In the genomic region with DNA sequence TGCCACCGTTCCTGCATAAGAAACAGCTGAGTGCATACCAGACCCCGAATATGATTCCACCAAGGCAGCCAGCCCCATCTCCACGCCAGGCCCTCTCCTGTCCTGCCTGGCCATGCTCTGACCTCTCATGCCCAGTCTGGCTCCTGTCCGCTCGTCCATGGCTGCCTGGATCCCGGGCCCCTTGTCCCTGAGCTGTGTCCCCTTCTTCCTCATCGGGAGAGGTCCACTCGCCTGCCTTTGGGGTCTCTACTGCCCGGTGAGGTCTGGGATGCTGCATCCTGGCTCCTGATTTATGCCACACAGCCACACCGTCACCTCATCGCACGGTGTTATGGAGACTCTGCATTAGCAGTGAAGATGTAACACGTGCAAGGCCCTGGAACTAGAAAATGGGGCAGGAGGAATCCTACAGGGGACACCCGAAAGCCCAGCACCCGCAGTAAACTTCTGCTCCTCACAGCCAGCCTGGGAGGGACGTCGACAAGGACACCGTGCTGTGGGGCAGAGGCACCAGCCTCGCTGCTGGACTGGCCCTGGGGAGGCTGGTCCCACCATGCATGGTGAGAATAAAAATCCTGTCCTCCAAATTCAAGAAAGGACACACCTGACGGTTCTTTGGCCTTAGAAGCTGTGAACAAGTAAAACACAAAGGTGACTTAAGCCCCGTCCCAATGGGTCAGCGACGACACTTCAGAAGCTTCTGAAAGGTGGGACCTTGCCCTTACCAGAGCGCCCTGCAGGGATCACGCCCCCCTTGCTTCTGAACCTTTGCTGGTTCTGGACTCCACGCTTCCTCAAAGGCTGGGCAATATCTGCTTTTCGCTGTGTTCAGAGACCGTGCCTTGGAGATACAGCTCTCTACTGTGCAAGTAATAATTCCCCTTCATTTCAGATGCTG, we compare ENCODE assay signal across 20 cellular contexts.
"Had no signal": no experiment of that assay in that cellular context is flagged by ENCODE, and none has a peak within 500 bp of the region (broad histone marks: within the 10 kb centered on the region; RNA-seq: fewer than 3 reads in every experiment).

No MANE protein-coding gene starts in this region.

- H3K9me3 ChIP-seq: body of pancreas, psoas muscle, right atrium auricular region, suprapubic skin had no signal

- DNase-seq: activated CD4-positive, alpha-beta memory T cell treated with anti-CD3 and anti-CD28 coated beads for 36 hours; activated CD4-positive, alpha-beta T cell treated with anti-CD3 and anti-CD28 coated beads for 4 hours; activated CD4-positive, CD25-positive, alpha-beta regulatory T cell; activated effector memory CD4-positive, alpha-beta T cell treated with Interleukin-2 at 50 U/mL for 16 hours; activated naive CD4-positive, alpha-beta T cell treated with anti-CD3 and anti-CD28 coated beads, Interleukin-2, amount 50 U/mL, for 16 hours; activated T-cell treated with anti-CD3 and anti-CD28 coated beads, Interleukin-2, amount 50 U/mL, for 72 hours; dermis blood vessel endothelial cell; effector memory CD4-positive, alpha-beta T cell; hypothalamus; psoas muscle; stimulated activated CD4-positive, alpha-beta T cell treated with anti-CD3 and anti-CD28 coated beads, Interleukin-12 subunit alpha, Interleukin-12 subunit beta, amount 100 ng/mL, for 4 hours; stimulated activated naive CD8-positive, alpha-beta T cell treated with anti-CD3 and anti-CD28 coated beads, Interleukin-15, amount 100 ng/mL, for 72 hours; SW 1271; T-helper 17 cell had no signal

- H3K27me3 ChIP-seq: body of pancreas, cardiac muscle cell, right atrium auricular region, tibial nerve had no signal

- H3K4me1 ChIP-seq: body of pancreas, right atrium auricular region had no signal

- H3K27ac ChIP-seq: body of pancreas, cardiac muscle cell, psoas muscle, right atrium auricular region, SK-N-MC, suprapubic skin, tibial nerve had no signal

- H3K36me3 ChIP-seq: cardiac muscle cell, right atrium auricular region, suprapubic skin, tibial nerve had no signal

- H3K4me3 ChIP-seq: body of pancreas, cardiac muscle cell, psoas muscle, right atrium auricular region, SK-N-MC, suprapubic skin, tibial nerve had no signal
